ENCODE assay signal across 20 cellular contexts in the genomic region with DNA sequence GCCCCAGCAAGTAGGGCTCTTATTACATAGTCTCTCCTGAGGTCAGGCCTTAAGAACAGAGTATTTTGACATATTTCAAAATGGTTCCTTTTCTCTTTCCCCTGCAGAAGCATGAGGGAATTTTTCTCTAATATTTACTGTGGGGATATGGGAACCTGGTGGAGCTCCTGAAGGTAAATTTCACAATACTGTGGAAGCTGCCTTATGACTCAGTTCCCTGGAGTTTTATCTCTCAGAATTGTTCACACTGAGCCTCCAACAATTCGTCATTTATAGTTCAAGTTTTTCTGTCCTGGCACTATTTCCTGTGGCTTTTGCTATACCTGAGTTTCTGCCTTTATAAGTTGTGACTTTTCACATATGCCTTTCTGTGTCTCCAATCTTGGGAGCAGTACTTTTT.
"Had no signal": no experiment of that assay in that cellular context is flagged by ENCODE, and none has a peak within 500 bp of the region (broad histone marks: within the 10 kb centered on the region; RNA-seq: fewer than 3 reads in every experiment).

No MANE protein-coding gene starts in this region.

- H3K4me1 ChIP-seq: colonic mucosa, gastroesophageal sphincter, heart left ventricle, left lung, right atrium auricular region, tibial artery had no signal

- DNase-seq: activated CD4-positive, alpha-beta T cell treated with anti-CD3 and anti-CD28 coated beads, Interleukin-2, amount 50 U/mL, for 1 hour; activated CD4-positive, CD25-positive, alpha-beta regulatory T cell treated with anti-CD3 and anti-CD28 coated beads, Interleukin-2, amount 50 U/mL, for 72 hours; activated CD8-positive, alpha-beta memory T cell treated with anti-CD3 and anti-CD28 coated beads, Interleukin-2, amount 50 U/mL, for 4 hours; activated effector memory CD4-positive, alpha-beta T cell treated with Interleukin-2 at 50 U/mL for 16 hours; activated naive CD4-positive, alpha-beta T cell treated with anti-CD3 and anti-CD28 coated beads, Interleukin-2, amount 50 U/mL, for 16 hours; activated T-cell treated with anti-CD3 and anti-CD28 coated beads, Interleukin-2, amount 50 U/mL, for 4 hours; caudate nucleus; colonic mucosa; heart left ventricle; left lung; mucosa of descending colon; naive B cell; stimulated activated naive CD8-positive, alpha-beta T cell treated with anti-CD3 and anti-CD28 coated beads, Interleukin-15, Interleukin-2, amounts not matched to agents 100 U/mL and 50 U/mL, for 24 hours; substantia nigra; tibial artery had no signal

- H3K4me3 ChIP-seq: colonic mucosa, gastroesophageal sphincter, heart left ventricle, left lung, mucosa of descending colon, right atrium auricular region, tibial artery had no signal

- H3K27me3 ChIP-seq: colonic mucosa, gastroesophageal sphincter, heart left ventricle, left lung, right atrium auricular region, tibial artery had no signal

- H3K36me3 Mint-ChIP-seq: naive B cell had no signal

- FAIRE-seq: urothelium cell line had no signal

- H3K36me3 ChIP-seq: colonic mucosa, gastroesophageal sphincter, heart left ventricle, left lung, right atrium auricular region, tibial artery had no signal

- H3K9me3 ChIP-seq: colonic mucosa, gastroesophageal sphincter, left lung, mucosa of descending colon, tibial artery had no signal

- H3K4me1 Mint-ChIP-seq: naive B cell had no signal

- H3K27ac Mint-ChIP-seq: naive B cell; T-helper 2 cell treated with Interferon-gamma antibody and Interleukin-4, amounts not matched to agents 5 μg/mL and 100 μg/mL, for 36 hours had no signal

- ATAC-seq: activated T-cell treated with anti-CD3 and anti-CD28 coated beads, Interleukin-2, amount 50 U/mL, for 4 hours; gastroesophageal sphincter; heart left ventricle; left lung; mucosa of descending colon; stimulated activated naive CD8-positive, alpha-beta T cell treated with anti-CD3 and anti-CD28 coated beads, Interleukin-15, Interleukin-2, amounts not matched to agents 100 U/mL and 50 U/mL, for 24 hours had no signal

- H3K9me3 Mint-ChIP-seq: activated T-cell treated with anti-CD3 and anti-CD28 coated beads, Interleukin-2, amount 50 U/mL, for 4 hours; neural crest cell; T-helper 2 cell treated with Interferon-gamma antibody and Interleukin-4, amounts not matched to agents 5 μg/mL and 100 μg/mL, for 36 hours had no signal

- H3K27ac ChIP-seq: colonic mucosa, gastroesophageal sphincter, heart left ventricle, left lung, right atrium auricular region, tibial artery had no signal

- H3K27me3 Mint-ChIP-seq: naive B cell had no signal

- H3K4me3 Mint-ChIP-seq: activated T-cell treated with anti-CD3 and anti-CD28 coated beads, Interleukin-2, amount 50 U/mL, for 4 hours; naive B cell; neural crest cell; T-helper 2 cell treated with Interferon-gamma antibody and Interleukin-4, amounts not matched to agents 5 μg/mL and 100 μg/mL, for 36 hours had no signal
